In genomic region chr2:68367918-68368656, GRCh38 we compare ENCODE assay signal across 1 cellular context.
TF ChIP-seq lines count a peak whose summit lies in the region.

No MANE protein-coding gene starts in this region.

TF ChIP-seq in K562, 482 proteins besides CTCF, POLR2A, EP300 and RAD21:
- TF ChIP-seq SPI1 (IDR thresholded peaks at IDR 0.05; ENCODE audit: borderline replicate concordance, low read depth, low read length) (peak; percentile 60; the same call in 1 of the 2 replicates), ILF3 (IDR thresholded peaks at IDR 0.05; ENCODE audit: borderline replicate concordance) (no peak), CEBPB (tag; IDR thresholded peaks at IDR 0.05) (peak; percentile 86), ZNF57 (CRISPR knock-in tag; IDR thresholded peaks at IDR 0.05) (no peak), ETV5 (CRISPR knock-in tag; IDR thresholded peaks at IDR 0.05; ENCODE audit: low read depth) (no peak), CEBPG (CRISPR knock-in tag; IDR thresholded peaks at IDR 0.05) (no peak), CEBPG (tag; conservative IDR thresholded peaks at IDR 0.05 in 1 of 2, IDR thresholded peaks at IDR 0.05 in 1 of 2) (peak in 1 of 2 experiments; percentile 57; a peak in 1 of 4 replicates), FOXA3 (CRISPR knock-in tag; conservative IDR thresholded peaks at IDR 0.05 in 1 of 2, IDR thresholded peaks at IDR 0.05 in 1 of 2) (peak in 1 of 2 experiments; percentile 68; a peak in 2 of 4 replicates), SMARCE1 (IDR thresholded peaks at IDR 0.05) (peak; percentile 63; the same call in 1 of the 2 replicates), C11orf30 (IDR thresholded peaks at IDR 0.05; ENCODE audit: low read depth) (peak; percentile 14; the same call in 1 of the 2 replicates), TOE1 (IDR thresholded peaks at IDR 0.05; ENCODE audit: borderline replicate concordance) (no peak), TOE1 (CRISPR knock-in tag; IDR thresholded peaks at IDR 0.05; ENCODE audit: borderline replicate concordance, low read depth) (no peak)
TF ChIP-seq in K562: peak in this region for 6.
